ENCODE assay signal across 7 cellular contexts in the genomic region with DNA sequence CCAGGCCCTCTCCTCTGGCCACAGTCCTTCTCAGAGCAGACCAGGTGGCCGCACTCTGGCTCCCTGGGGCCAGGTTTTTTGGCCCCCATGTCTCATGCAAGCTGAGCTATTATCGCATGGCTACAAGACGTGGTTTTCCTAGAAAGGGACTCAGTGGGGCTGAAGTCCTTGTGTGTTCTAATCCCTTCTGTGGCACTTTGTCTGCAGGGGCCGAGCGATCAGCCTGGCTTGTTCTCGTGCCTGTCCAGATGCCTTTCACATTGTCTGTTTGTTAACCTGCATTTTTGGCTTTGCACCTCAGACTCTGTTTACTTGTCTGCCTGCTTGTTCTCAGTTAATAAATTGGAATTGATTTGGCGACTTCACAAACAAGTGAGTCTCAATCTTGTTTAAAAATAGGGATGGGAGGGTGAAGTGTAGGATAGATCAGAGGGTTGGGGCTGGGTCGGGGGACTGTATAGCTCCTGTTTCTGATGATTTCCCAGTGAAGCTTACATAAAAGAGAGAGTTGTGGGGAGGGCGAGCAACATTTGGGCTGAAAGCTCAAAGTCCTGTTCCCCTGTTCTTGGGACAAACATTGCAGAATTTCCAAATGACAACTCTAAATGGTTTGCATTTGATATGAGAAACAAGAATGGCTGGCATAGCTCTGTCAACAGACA.
"Had no signal": no experiment of that assay in that cellular context is flagged by ENCODE, and none has a peak within 500 bp of the region (broad histone marks: within the 10 kb centered on the region; RNA-seq: fewer than 3 reads in every experiment).

No MANE protein-coding gene starts in this region.

- H3K4me2 ChIP-seq: hepatocyte had no signal

- H3K79me2 ChIP-seq: hepatocyte had no signal

- H3K27me3 ChIP-seq: tibial nerve had no signal

- H2AFZ ChIP-seq: hepatocyte had no signal

- H3K36me3 ChIP-seq: tibial nerve had no signal

- H3K27ac ChIP-seq: hepatocyte, tibial nerve, VCaP had no signal

- H3K27me3 Mint-ChIP-seq: activated naive CD4-positive, alpha-beta T cell treated with anti-CD3 and anti-CD28 coated beads, Interleukin-2, amount 10 ng/mL, durations not matched to agents 7 days and 5 days had no signal

- H3K4me3 ChIP-seq: hepatocyte, skin epidermis, tibial nerve had no signal

- DNase-seq: aorta, T1000 had no signal

- H3K4me3 Mint-ChIP-seq: activated naive CD4-positive, alpha-beta T cell treated with anti-CD3 and anti-CD28 coated beads, Interleukin-2, amount 10 ng/mL, durations not matched to agents 7 days and 5 days had no signal

- H3K4me1 ChIP-seq: tibial nerve had no signal
